22 cellular contexts compared by ENCODE assay signal in genomic region chr16:57725077-57725953, GRCh38. TPM values are rescaled to one million over a fixed set of nuclear protein-coding genes. Genes with fewer than 3 reads are reported as not detected.
DNase-seq lines count a peak whose midpoint lies in the region; ATAC-seq and TF ChIP-seq lines count a peak whose summit lies in the region.
"Had no signal": no experiment of that assay in that cellular context is flagged by ENCODE, and none has a peak within 500 bp of the region (broad histone marks: within the 10 kb centered on the region; RNA-seq: fewer than 3 reads in every experiment).

No MANE protein-coding gene starts in this region.

- peaks cover 2 to 6% (median 3%) of the 10 kb centered on the region in 3 donors for H3K4me1 Mint-ChIP-seq in naive B cell
- H3K4me1 Mint-ChIP-seq: activated CD4-positive, alpha-beta memory T cell treated with anti-CD3 and anti-CD28 coated beads, Interleukin-2, amount 10 ng/mL, durations not matched to agents 7 days and 5 days had no signal

- DNase-seq in NOMO-1 treated with DMSO at 0.1 percent for 48 hours (lab: John Stamatoyannopoulos, UW; ENCODE audit: unreplicated experiment) (peak; percentile 4), NOMO-1 treated with dmso at 0.1 percent for 144 hours (lab: John Stamatoyannopoulos, UW; ENCODE audit: unreplicated experiment) (no peak), GM13976 (ENCODE audit: low spot score) (peak; percentile 26), OCI-M1 (lab: John Stamatoyannopoulos, UW) (peak; percentile 3), naive B cell (no peak), NCI-H146 treated with DMSO at 0.1 percent for 48 hours (lab: John Stamatoyannopoulos, UW; ENCODE audit: unreplicated experiment) (no peak), hippocampal formation (lab: John Stamatoyannopoulos, UW) (no peak), COLO829 (ENCODE audit: low spot score) (no peak)
- DNase-seq: activated CD4-positive, alpha-beta memory T cell treated with anti-CD3 and anti-CD28 coated beads, Interleukin-2, amount 10 ng/mL, durations not matched to agents 7 days and 5 days; activated naive CD8-positive, alpha-beta T cell treated with anti-CD3 and anti-CD28 coated beads, Interleukin-2, amount 10 ng/mL, durations not matched to agents 7 days and 5 days; activated T-cell treated with anti-CD3 and anti-CD28 coated beads, Interleukin-2, amount 50 U/mL, for 4 hours; AML-193; body of pancreas; Karpas-422; kidney glomerular epithelial cell; naive thymus-derived CD8-positive, alpha-beta T cell; NCI-H1436 treated with DMSO at 0.1 percent for 48 hours; NCI-H510A treated with DMSO at 0.1 percent for 48 hours; SIG-M5; stimulated activated naive CD8-positive, alpha-beta T cell treated with anti-CD3 and anti-CD28 coated beads, Interleukin-15, amount 100 ng/mL, for 72 hours had no signal

- H3K4me3 Mint-ChIP-seq in naive B cell: peak overlapping the region in 1 of 8 donors; percentile 25
- H3K4me3 Mint-ChIP-seq: activated CD4-positive, alpha-beta memory T cell treated with anti-CD3 and anti-CD28 coated beads, Interleukin-2, amount 10 ng/mL, durations not matched to agents 7 days and 5 days; activated naive CD8-positive, alpha-beta T cell treated with anti-CD3 and anti-CD28 coated beads, Interleukin-2, amount 10 ng/mL, durations not matched to agents 7 days and 5 days; activated T-cell treated with anti-CD3 and anti-CD28 coated beads, Interleukin-2, amount 50 U/mL, for 4 hours; naive thymus-derived CD8-positive, alpha-beta T cell; stimulated activated naive CD8-positive, alpha-beta T cell treated with anti-CD3 and anti-CD28 coated beads, Interleukin-15, amount 100 ng/mL, for 72 hours; T-helper 1 cell treated with Interleukin-12 subunit alpha and Interleukin-12 subunit beta and Interleukin-4 antibody, amounts not matched to agents 30 μg/mL and 1 μg/mL, for 36 hours; type B pancreatic cell had no signal

- no peak for TF ChIP-seq CTCF in GM13976 (IDR thresholded peaks at IDR 0.05; ENCODE audit: borderline replicate concordance, control extremely low read depth, extremely low read depth, insufficient read depth, missing control alignments)

- ATAC-seq in naive B cell (ENCODE audit: low read depth in 2 of 2): peak; percentile 32 to 49
- ATAC-seq: body of pancreas; naive thymus-derived CD8-positive, alpha-beta T cell; stimulated activated naive CD8-positive, alpha-beta T cell treated with anti-CD3 and anti-CD28 coated beads, Interleukin-15, amount 100 ng/mL, for 72 hours had no signal

- H3K27me3 Mint-ChIP-seq in naive B cell: no peaks in the 10 kb centered on the region
- H3K27me3 Mint-ChIP-seq: activated CD4-positive, alpha-beta memory T cell treated with anti-CD3 and anti-CD28 coated beads, Interleukin-2, amount 10 ng/mL, durations not matched to agents 7 days and 5 days; activated naive CD8-positive, alpha-beta T cell treated with anti-CD3 and anti-CD28 coated beads, Interleukin-2, amount 10 ng/mL, durations not matched to agents 7 days and 5 days; stimulated activated naive CD8-positive, alpha-beta T cell treated with anti-CD3 and anti-CD28 coated beads, Interleukin-15, amount 100 ng/mL, for 72 hours; type B pancreatic cell had no signal

- no peaks in the 10 kb centered on the region for H3K36me3 Mint-ChIP-seq in naive B cell
- H3K36me3 Mint-ChIP-seq: activated naive CD8-positive, alpha-beta T cell treated with anti-CD3 and anti-CD28 coated beads, Interleukin-2, amount 10 ng/mL, durations not matched to agents 7 days and 5 days; naive thymus-derived CD8-positive, alpha-beta T cell; type B pancreatic cell had no signal

- peaks cover 0 to 1% (median 0%) of the 10 kb centered on the region in 7 donors for H3K9me3 Mint-ChIP-seq in naive B cell
- H3K9me3 Mint-ChIP-seq: activated CD4-positive, alpha-beta memory T cell treated with anti-CD3 and anti-CD28 coated beads, Interleukin-2, amount 10 ng/mL, durations not matched to agents 7 days and 5 days; activated T-cell treated with anti-CD3 and anti-CD28 coated beads, Interleukin-2, amount 50 U/mL, for 4 hours; T-helper 1 cell treated with Interleukin-12 subunit alpha and Interleukin-12 subunit beta and Interleukin-4 antibody, amounts not matched to agents 30 μg/mL and 1 μg/mL, for 36 hours; type B pancreatic cell had no signal

- peak overlapping the region in 2 of 6 donors; percentile 3 to 62 for H3K27ac Mint-ChIP-seq in naive B cell
- H3K27ac Mint-ChIP-seq: activated CD4-positive, alpha-beta memory T cell treated with anti-CD3 and anti-CD28 coated beads, Interleukin-2, amount 10 ng/mL, durations not matched to agents 7 days and 5 days; activated naive CD8-positive, alpha-beta T cell treated with anti-CD3 and anti-CD28 coated beads, Interleukin-2, amount 10 ng/mL, durations not matched to agents 7 days and 5 days; naive thymus-derived CD8-positive, alpha-beta T cell; stimulated activated naive CD8-positive, alpha-beta T cell treated with anti-CD3 and anti-CD28 coated beads, Interleukin-15, amount 100 ng/mL, for 72 hours; T-helper 1 cell treated with Interleukin-12 subunit alpha and Interleukin-12 subunit beta and Interleukin-4 antibody, amounts not matched to agents 30 μg/mL and 1 μg/mL, for 36 hours; type B pancreatic cell had no signal

- in situ Hi-C loops in GM13976 (cut with MboI; ENCODE audit: low sequenced_read_pairs, unreplicated experiment): no loop called here

RNA-seq across cellular contexts. Expression of gene KATNB1, which starts 10.3 kb away (rescaled TPM):
- 10 to 100 TPM in 3 of 6 donors, 1 to 10 TPM in 3; 6.1 to 27.2 (median 10.0) TPM for polyA plus RNA-seq in naive B cell (ENCODE audit: low read depth in 6 of 6)

RNA-seq across cellular contexts. Expression of gene DRC7, which starts 30.7 kb away (rescaled TPM):
- not detected for polyA plus RNA-seq in naive B cell (ENCODE audit: low read depth in 6 of 6)
- polyA plus RNA-seq: naive thymus-derived CD8-positive, alpha-beta T cell had no signal

RNA-seq across cellular contexts. Expression of gene ADGRG3, which starts 57.2 kb away (rescaled TPM):
- polyA plus RNA-seq in naive B cell (ENCODE audit: low read depth in 6 of 6): under 1 TPM in 2 of 6 donors, not detected in 4; 0.11 to 0.55 TPM
- polyA plus RNA-seq: naive thymus-derived CD8-positive, alpha-beta T cell had no signal

Comparison
In these comparisons a context has a peak if more than half of its experiments do, and no peak if none do; other contexts are left out.
1. DNase-seq: peak in NOMO-1 treated with DMSO at 0.1 percent for 48 hours (single experiment), GM13976 (single experiment) and OCI-M1 (single experiment); none in NOMO-1 treated with dmso at 0.1 percent for 144 hours (single experiment), naive B cell (single experiment), NCI-H146 treated with DMSO at 0.1 percent for 48 hours (single experiment), hippocampal formation (0 of 2) and COLO829 (single experiment).